ENCODE assay signal across 29 cellular contexts in the genomic region with DNA sequence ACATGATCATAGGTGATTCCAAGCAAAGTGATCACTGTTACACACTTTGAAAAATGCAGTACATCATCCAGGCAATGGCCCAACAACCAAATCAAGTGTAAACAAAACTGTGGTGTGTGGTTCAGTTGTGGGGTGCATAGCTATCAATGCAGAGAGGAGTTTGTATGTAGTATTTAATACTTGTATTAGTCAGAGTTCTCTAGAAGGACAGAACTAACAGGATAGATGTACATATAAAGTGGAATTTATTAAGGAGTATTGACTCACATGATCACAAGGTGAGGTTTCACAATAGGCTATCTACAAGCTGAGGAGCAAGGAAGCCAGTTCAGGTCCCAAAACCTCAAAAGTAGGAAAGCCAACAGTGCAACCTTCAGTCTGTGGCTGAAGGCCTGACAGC.
DNase-seq lines count a peak whose midpoint lies in the region; ATAC-seq, FAIRE-seq and TF ChIP-seq lines count a peak whose summit lies in the region.
"Had no signal": no experiment of that assay in that cellular context is flagged by ENCODE, and none has a peak within 500 bp of the region (broad histone marks: within the 10 kb centered on the region; RNA-seq: fewer than 3 reads in every experiment).

No MANE protein-coding gene starts in this region.

- no peaks in the 10 kb centered on the region for H3K9me2 ChIP-seq in PC-3 (replicated peaks; ENCODE audit: low read length)

- H3K9ac ChIP-seq in PC-3 (ENCODE audit: low read length) (no peak overlapping the region), fibroblast of lung (ENCODE audit: insufficient read depth, low read length) (no peak overlapping the region)

- H3F3A ChIP-seq in PC-3 (ENCODE audit: low read length, unreplicated experiment) = no peaks in the 10 kb centered on the region

- no peaks in the 10 kb centered on the region for H4K20me1 ChIP-seq in PC-3 (ENCODE audit: low read length)
- no peaks in the 10 kb centered on the region for H4K20me1 ChIP-seq in fibroblast of lung (ENCODE audit: control insufficient read depth, extremely low read depth, insufficient read depth, low read length)

- CTCF ChIA-PET in PC-3 (lab: Charles Lee) = no interaction called here

- peak overlapping the region; percentile 13; the same call in 1 of the 2 replicates for H3K27ac ChIP-seq in PC-3 (ENCODE audit: low read length)
- H3K27ac ChIP-seq in fibroblast of lung (ENCODE audit: insufficient read depth, low read length) = no peak overlapping the region
- H3K27ac ChIP-seq: cardiac muscle cell, gastrocnemius medialis, lower lobe of right lung had no signal

- no TSS peak for BruUV-seq in PC-3 (replicated peaks; lab: Mats Ljungman, UMichigan)

- POLR2A ChIA-PET in PC-3 (lab: Charles Lee; ENCODE audit: unreplicated experiment) = no interaction called here

- no peaks in the 10 kb centered on the region for H3K27me3 ChIP-seq in PC-3 (ENCODE audit: low read length)
- no peaks in the 10 kb centered on the region for H3K27me3 ChIP-seq in fibroblast of lung (ENCODE audit: control insufficient read depth, insufficient read depth, low read length)
- H3K27me3 ChIP-seq: cardiac muscle cell, gastrocnemius medialis had no signal

- DNase-seq in GM18507 (ENCODE audit: extremely low spot score, insufficient read length, low read depth) = no peak
- peak; percentile 58 for DNase-seq in PC-3
- peak; percentile 53 to 83 for DNase-seq in fibroblast of lung (ENCODE audit: low read depth in 2 of 2)
- peak; percentile 47 for DNase-seq in skeletal muscle cell (ENCODE audit: low read depth)
- no peak for DNase-seq in pons (ENCODE audit: low spot score)
- no peak for DNase-seq in stimulated activated naive CD4-positive, alpha-beta T cell (lab: John Stamatoyannopoulos, UW)
- no peak for DNase-seq in NCI-H774 (lab: John Stamatoyannopoulos, UW)
- DNase-seq: activated B cell treated with CpG ODN at 0.5 μM for 24 hours; activated CD4-positive, alpha-beta memory T cell treated with anti-CD3 and anti-CD28 coated beads for 36 hours; activated effector memory CD4-positive, alpha-beta T cell treated with anti-CD3 and anti-CD28 coated beads, Interleukin-2, amount 50 U/mL, for 16 hours; activated naive CD8-positive, alpha-beta T cell treated with anti-CD3 and anti-CD28 coated beads, Interleukin-2, amount 50 U/mL, for 24 hours; AML-193; CD8-positive, alpha-beta T cell; DMS153; gastrocnemius medialis; GF-D8; hippocampal formation; lower lobe of right lung; NCI-H2171 treated with DMSO at 0.1 percent for 48 hours; posterior cingulate gyrus; small intestine; stimulated activated naive CD8-positive, alpha-beta T cell treated with anti-CD3 and anti-CD28 coated beads, Interleukin-15, Interleukin-2, amounts not matched to agents 100 U/mL and 50 U/mL, for 24 hours; T-helper 9 cell had no signal

- ATAC-seq in PC-3 (peak; percentile 60; the same call in 1 of the 2 replicates), GM21515 (IDR thresholded peaks at IDR 0.05; ENCODE audit: unreplicated experiment) (no peak)
- ATAC-seq: activated naive CD8-positive, alpha-beta T cell treated with anti-CD3 and anti-CD28 coated beads, Interleukin-2, amount 50 U/mL, for 24 hours; CD8-positive, alpha-beta T cell; gastrocnemius medialis; K562; stimulated activated naive CD8-positive, alpha-beta T cell treated with anti-CD3 and anti-CD28 coated beads, Interleukin-15, Interleukin-2, amounts not matched to agents 100 U/mL and 50 U/mL, for 24 hours had no signal

- H3K4me3 ChIP-seq in PC-3 (ENCODE audit: low read length) (no peak overlapping the region), fibroblast of lung (replicated peaks in 1 of 4; ENCODE audit: control extremely low read depth in 1 of 4, insufficient read depth in 1 of 4, low read depth in 3 of 4, low read length in 4 of 4) (no peak overlapping the region), skeletal muscle cell (ENCODE audit: low read depth, low read length) (no peak overlapping the region)
- H3K4me3 ChIP-seq: cardiac muscle cell, gastrocnemius medialis, K562, lower lobe of right lung had no signal

- no peaks in the 10 kb centered on the region for H3K79me2 ChIP-seq in PC-3 (ENCODE audit: low read length)
- H3K79me2 ChIP-seq in fibroblast of lung (ENCODE audit: control insufficient read depth, insufficient read depth, low read length) = no peaks in the 10 kb centered on the region

- intact Hi-C loops in PC-3 (cut with micrococcal nuclease) = no loop called here

- H3K4me2 ChIP-seq in PC-3 (ENCODE audit: low read length) = no peak overlapping the region
- no peak overlapping the region for H3K4me2 ChIP-seq in fibroblast of lung (ENCODE audit: extremely low read depth, insufficient read depth, low read length)

- H2AFZ ChIP-seq in PC-3 (ENCODE audit: low read length) (no peak overlapping the region), fibroblast of lung (ENCODE audit: low read length) (no peak overlapping the region)

- FAIRE-seq in GM18507 (lab: Jason Lieb, UNC) = peak; percentile 24
- FAIRE-seq: GM12891, H54, islet of Langerhans, K562, small intestine had no signal

- peaks cover 12% of the 10 kb centered on the region; the same call in 1 of the 2 replicates for H3K4me1 ChIP-seq in PC-3 (ENCODE audit: insufficient read depth, low read length)
- no peaks in the 10 kb centered on the region for H3K4me1 ChIP-seq in fibroblast of lung (ENCODE audit: control insufficient read depth, extremely low read depth, insufficient read depth, low read length)
- H3K4me1 ChIP-seq: gastrocnemius medialis, lower lobe of right lung had no signal

- no peak for TF ChIP-seq CTCF in PC-3 (conservative IDR thresholded peaks at IDR 0.05; ENCODE audit: low read depth, low read length)
- no peak for TF ChIP-seq CTCF in fibroblast of lung (conservative IDR thresholded peaks at IDR 0.05 in 1 of 2, IDR thresholded peaks at IDR 0.05 in 1 of 2; ENCODE audit: low read depth in 1 of 2, low read length in 2 of 2)

- no peaks in the 10 kb centered on the region for H3K9me3 ChIP-seq in PC-3 (ENCODE audit: low read length)
- H3K9me3 ChIP-seq in fibroblast of lung (ENCODE audit: control insufficient read depth, insufficient read depth, low read depth, low read length) = no peaks in the 10 kb centered on the region
- H3K9me3 ChIP-seq: gastrocnemius medialis, lower lobe of right lung had no signal

- no peaks in the 10 kb centered on the region for H3K36me3 ChIP-seq in PC-3 (ENCODE audit: low read depth, low read length)
- no peaks in the 10 kb centered on the region for H3K36me3 ChIP-seq in fibroblast of lung (ENCODE audit: control insufficient read depth, insufficient read depth, low read length)
- H3K36me3 ChIP-seq: cardiac muscle cell, gastrocnemius medialis, lower lobe of right lung had no signal

Comparison
In these comparisons a context has a peak if more than half of its experiments do, and no peak if none do; other contexts are left out.
1. DNase-seq: peak in PC-3 (single experiment), fibroblast of lung (2 of 2) and skeletal muscle cell (single experiment); none in GM18507 (single experiment), pons (single experiment), stimulated activated naive CD4-positive, alpha-beta T cell (0 of 6) and NCI-H774 (single experiment).